ENCODE assay signal across 12 cellular contexts in the genomic region with DNA sequence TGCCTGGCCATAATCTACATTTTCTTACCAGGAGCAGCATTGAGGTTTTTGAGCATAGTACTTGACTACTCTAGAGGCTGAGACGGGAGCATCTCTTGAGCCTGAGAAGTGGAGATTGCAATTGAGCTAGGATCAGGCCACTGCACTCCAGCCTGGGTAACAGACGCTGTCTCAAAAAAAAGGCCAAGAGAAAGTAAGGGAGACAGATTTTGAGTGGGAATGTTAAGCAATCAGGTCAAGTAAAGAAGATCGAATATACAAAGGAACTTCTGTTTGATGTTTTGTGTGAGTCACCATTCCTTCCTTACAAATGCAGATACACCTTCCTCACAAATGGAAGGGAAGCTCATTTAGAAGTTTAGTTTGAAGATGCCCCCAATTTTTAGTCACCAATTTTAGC. TPM values are rescaled to one million over a fixed set of nuclear protein-coding genes. Genes with fewer than 3 reads are reported as not detected.
DNase-seq lines count a peak whose midpoint lies in the region; ATAC-seq lines count a peak whose summit lies in the region.
"Had no signal": no experiment of that assay in that cellular context is flagged by ENCODE, and none has a peak within 500 bp of the region (broad histone marks: within the 10 kb centered on the region; RNA-seq: fewer than 3 reads in every experiment).

No MANE protein-coding gene starts in this region.

- no peaks in the 10 kb centered on the region for H3K9me3 Mint-ChIP-seq in activated CD4-positive, alpha-beta T cell treated with anti-CD3 and anti-CD28 coated beads, Interleukin-2, amount 10 ng/mL, durations not matched to agents 24 days and 14 days
- H3K9me3 Mint-ChIP-seq in activated T-helper 2 cell treated with anti-CD3 and anti-CD28 coated beads, Interferon-gamma antibody, Interleukin-2, Interleukin-4, amounts not matched to agents 10 μg/mL and 5 μg/mL and 100 μg/mL, durations not matched to agents 14 hours and 24 hours and 36 hours: no peaks in the 10 kb centered on the region

- H3K36me3 ChIP-seq in skeletal muscle tissue (ENCODE audit: control insufficient read depth in 3 of 3, insufficient read depth in 3 of 3, low read length in 3 of 3): peaks cover 10 to 29% (median 29%) of the 10 kb centered on the region in 3 donors

- no peak for DNase-seq in activated CD4-positive, alpha-beta T cell treated with anti-CD3 and anti-CD28 coated beads, Interleukin-2, amount 10 ng/mL, durations not matched to agents 24 days and 14 days
- no peak for DNase-seq in activated CD4-positive, alpha-beta T cell treated with anti-CD3 and anti-CD28 coated beads, Interleukin-2, amount 50 U/mL, for 4 hours
- DNase-seq in activated T-helper 2 cell treated with anti-CD3 and anti-CD28 coated beads, Interferon-gamma antibody, Interleukin-2, Interleukin-4, amounts not matched to agents 10 μg/mL and 5 μg/mL and 100 μg/mL, durations not matched to agents 14 hours and 24 hours and 36 hours (ENCODE audit: low spot score): no peak
- DNase-seq in iPS DF 19.7 (ENCODE audit: low read depth, low spot score) (peak; percentile 61), NCI-H510A (lab: John Stamatoyannopoulos, UW) (no peak), 8988T (no peak)
- DNase-seq: activated CD4-positive, alpha-beta T cell treated with anti-CD3 and anti-CD28 coated beads for 48 hours; caudate nucleus; NCI-H2081 treated with DMSO at 0.1 percent for 48 hours had no signal

- H3K27me3 Mint-ChIP-seq in activated CD4-positive, alpha-beta T cell treated with anti-CD3 and anti-CD28 coated beads, Interleukin-2, amount 10 ng/mL, durations not matched to agents 24 days and 14 days: no peaks in the 10 kb centered on the region
- no peaks in the 10 kb centered on the region for H3K27me3 Mint-ChIP-seq in activated T-helper 2 cell treated with anti-CD3 and anti-CD28 coated beads, Interferon-gamma antibody, Interleukin-2, Interleukin-4, amounts not matched to agents 10 μg/mL and 5 μg/mL and 100 μg/mL, durations not matched to agents 14 hours and 24 hours and 36 hours (ENCODE audit: low read depth)

- H3K4me1 Mint-ChIP-seq in activated CD4-positive, alpha-beta T cell treated with anti-CD3 and anti-CD28 coated beads, Interleukin-2, amount 10 ng/mL, durations not matched to agents 24 days and 14 days: peaks cover 24% of the 10 kb centered on the region
- peaks cover 20% of the 10 kb centered on the region for H3K4me1 Mint-ChIP-seq in activated T-helper 2 cell treated with anti-CD3 and anti-CD28 coated beads, Interferon-gamma antibody, Interleukin-2, Interleukin-4, amounts not matched to agents 10 μg/mL and 5 μg/mL and 100 μg/mL, durations not matched to agents 14 hours and 24 hours and 36 hours (ENCODE audit: low read depth)

- intact Hi-C loops in activated CD4-positive, alpha-beta T cell treated with anti-CD3 and anti-CD28 coated beads, Interleukin-2, amount 10 ng/mL, durations not matched to agents 24 days and 14 days (cut with micrococcal nuclease): loop anchor here (5.0 to 10.0 kb wide), 3 partner anchors 742 to 1930 kb away; partner anchors contain the start of genes CASP8AP2, MAP3K7 and ZNF292
- intact Hi-C loops in activated T-helper 2 cell treated with anti-CD3 and anti-CD28 coated beads, Interferon-gamma antibody, Interleukin-2, Interleukin-4, amounts not matched to agents 10 μg/mL and 5 μg/mL and 100 μg/mL, durations not matched to agents 14 hours and 24 hours and 36 hours (cut with micrococcal nuclease): loop anchor here (5.0 kb wide), 2 partner anchors 103 to 1502 kb away; partner anchors contain the start of gene MAP3K7

- no peaks in the 10 kb centered on the region for H3K9me3 ChIP-seq in skeletal muscle tissue (ENCODE audit: control insufficient read depth in 3 of 3, low read length in 3 of 3)
- H3K9me3 ChIP-seq: tibial nerve had no signal

- H3K27me3 ChIP-seq in skeletal muscle tissue (ENCODE audit: control insufficient read depth in 3 of 3, insufficient read depth in 3 of 3, low read length in 3 of 3): no peaks in the 10 kb centered on the region
- H3K27me3 ChIP-seq: tibial nerve had no signal

- peak overlapping the region; percentile 9 for H3K4me3 Mint-ChIP-seq in activated CD4-positive, alpha-beta T cell treated with anti-CD3 and anti-CD28 coated beads, Interleukin-2, amount 10 ng/mL, durations not matched to agents 24 days and 14 days
- H3K4me3 Mint-ChIP-seq in activated T-helper 2 cell treated with anti-CD3 and anti-CD28 coated beads, Interferon-gamma antibody, Interleukin-2, Interleukin-4, amounts not matched to agents 10 μg/mL and 5 μg/mL and 100 μg/mL, durations not matched to agents 14 hours and 24 hours and 36 hours (ENCODE audit: low read depth): peak overlapping the region; percentile 4

- H3K27ac ChIP-seq in skeletal muscle tissue (ENCODE audit: low read depth, low read length): peak overlapping the region; percentile 45

- no peak overlapping the region for H3K4me3 ChIP-seq in skeletal muscle tissue (ENCODE audit: low read length in 3 of 3)

- H3K4me1 ChIP-seq in skeletal muscle tissue (ENCODE audit: control insufficient read depth in 3 of 3, insufficient read depth in 3 of 3, low read length in 3 of 3): peaks cover 14 to 34% (median 26%) of the 10 kb centered on the region in 3 donors

- peaks cover 46% of the 10 kb centered on the region for H3K36me3 Mint-ChIP-seq in activated CD4-positive, alpha-beta T cell treated with anti-CD3 and anti-CD28 coated beads, Interleukin-2, amount 10 ng/mL, durations not matched to agents 24 days and 14 days (ENCODE audit: low read depth)
- peaks cover 50% of the 10 kb centered on the region for H3K36me3 Mint-ChIP-seq in activated T-helper 2 cell treated with anti-CD3 and anti-CD28 coated beads, Interferon-gamma antibody, Interleukin-2, Interleukin-4, amounts not matched to agents 10 μg/mL and 5 μg/mL and 100 μg/mL, durations not matched to agents 14 hours and 24 hours and 36 hours (ENCODE audit: low read depth)

- no peak overlapping the region for H3K9ac ChIP-seq in skeletal muscle tissue (ENCODE audit: low read depth in 1 of 3, low read length in 3 of 3)

- ATAC-seq in GM18907 (IDR thresholded peaks at IDR 0.05; ENCODE audit: unreplicated experiment): no peak

- no peak overlapping the region for H3K27ac Mint-ChIP-seq in activated CD4-positive, alpha-beta T cell treated with anti-CD3 and anti-CD28 coated beads, Interleukin-2, amount 10 ng/mL, durations not matched to agents 24 days and 14 days
- H3K27ac Mint-ChIP-seq in activated T-helper 2 cell treated with anti-CD3 and anti-CD28 coated beads, Interferon-gamma antibody, Interleukin-2, Interleukin-4, amounts not matched to agents 10 μg/mL and 5 μg/mL and 100 μg/mL, durations not matched to agents 14 hours and 24 hours and 36 hours: no peak overlapping the region

RNA-seq across cellular contexts. Expression of gene PNRC1, which starts 4.4 kb away (rescaled TPM):
- 48.3 and 51.2 TPM in 2 replicates for total RNA-seq in activated CD4-positive, alpha-beta T cell treated with anti-CD3 and anti-CD28 coated beads, Interleukin-2, amount 10 ng/mL, durations not matched to agents 24 days and 14 days
- 60.7 and 66.0 TPM in 2 replicates for total RNA-seq in activated T-helper 2 cell treated with anti-CD3 and anti-CD28 coated beads, Interferon-gamma antibody, Interleukin-2, Interleukin-4, amounts not matched to agents 10 μg/mL and 5 μg/mL and 100 μg/mL, durations not matched to agents 14 hours and 24 hours and 36 hours
- 132 TPM for total RNA-seq in skeletal muscle tissue

RNA-seq across cellular contexts. Expression of gene SRSF12, which starts 32.9 kb away (rescaled TPM):
- 0.05 TPM in 1 of 2 replicates, not detected in the other for total RNA-seq in activated CD4-positive, alpha-beta T cell treated with anti-CD3 and anti-CD28 coated beads, Interleukin-2, amount 10 ng/mL, durations not matched to agents 24 days and 14 days
- 0.07 and 0.09 TPM in 2 replicates for total RNA-seq in activated T-helper 2 cell treated with anti-CD3 and anti-CD28 coated beads, Interferon-gamma antibody, Interleukin-2, Interleukin-4, amounts not matched to agents 10 μg/mL and 5 μg/mL and 100 μg/mL, durations not matched to agents 14 hours and 24 hours and 36 hours
- 2.6 TPM for total RNA-seq in skeletal muscle tissue
